ENCODE assay signal across 10 cellular contexts in genomic region chr11:115820026-115820425, GRCh38.
"Had no signal": no experiment of that assay in that cellular context is flagged by ENCODE, and none has a peak within 500 bp of the region (broad histone marks: within the 10 kb centered on the region; RNA-seq: fewer than 3 reads in every experiment).

No MANE protein-coding gene starts in this region.

- H3K4me3 ChIP-seq: GM23248, K562 had no signal

- ATAC-seq: K562 had no signal

- H3K9ac ChIP-seq: GM23248 had no signal

- H3K27ac ChIP-seq: GM23248 had no signal

- H3K27ac Mint-ChIP-seq: H9, HFFc6 had no signal

- H2AFZ ChIP-seq: GM23248 had no signal

- DNase-seq: GM23248, GOT3, H9, HCEC 1CT, HFFc6, IMR-90, KG1 had no signal

- FAIRE-seq: H54, HTR-8/SVneo, K562 had no signal

- H3K4me3 Mint-ChIP-seq: H9, HFFc6 had no signal
